9 cellular contexts compared by ENCODE assay signal in genomic region chr17:50128441-50129302, GRCh38. TPM values are rescaled to one million over a fixed set of nuclear protein-coding genes. Genes with fewer than 3 reads are reported as not detected.
DNase-seq lines count a peak whose midpoint lies in the region; ATAC-seq and TF ChIP-seq lines count a peak whose summit lies in the region.
"Had no signal": no experiment of that assay in that cellular context is flagged by ENCODE, and none has a peak within 500 bp of the region (broad histone marks: within the 10 kb centered on the region; RNA-seq: fewer than 3 reads in every experiment).

No MANE protein-coding gene starts in this region.

- H3K4me1 ChIP-seq in left ventricle myocardium inferior (peaks cover 50% of the 10 kb centered on the region), psoas muscle (peaks cover 22% of the 10 kb centered on the region), gastroesophageal sphincter (peaks cover 3 to 56% (median 29%) of the 10 kb centered on the region in 3 donors)

- peak; percentile 90 for DNase-seq in ELF-1 (ENCODE audit: low read depth, low spot score)
- DNase-seq in UCSD-AML1 (lab: John Stamatoyannopoulos, UW; ENCODE audit: unreplicated experiment): peak; percentile 61
- no peak for DNase-seq in left ventricle myocardium inferior
- DNase-seq in psoas muscle: peak in 1 of 2 donors; percentile 59
- no peak for DNase-seq in DMS114 treated with DMSO at 0.1 percent for 48 hours (lab: John Stamatoyannopoulos, UW; ENCODE audit: unreplicated experiment)

- ATAC-seq in psoas muscle (no peak), HG03280 (IDR thresholded peaks at IDR 0.05; ENCODE audit: unreplicated experiment) (no peak), gastroesophageal sphincter (no peak), GM21786 (IDR thresholded peaks at IDR 0.05; ENCODE audit: unreplicated experiment) (no peak)

- TF ChIP-seq POLR2A in gastroesophageal sphincter (IDR thresholded peaks at IDR 0.05): no peak

- H3K9me3 ChIP-seq in left ventricle myocardium inferior (replicated peaks) (no peaks in the 10 kb centered on the region), psoas muscle (no peaks in the 10 kb centered on the region), gastroesophageal sphincter (no peaks in the 10 kb centered on the region)

- H3K27ac ChIP-seq in left ventricle myocardium inferior (replicated peaks) (peak overlapping the region; percentile 16), psoas muscle (no peak overlapping the region), gastroesophageal sphincter (peak overlapping the region in 2 of 4 donors; percentile 38 to 56)

- intact Hi-C loops in left ventricle myocardium inferior (cut with micrococcal nuclease) (no loop called here), psoas muscle (cut with DNase I) (no loop called here)

- H3K27me3 ChIP-seq in left ventricle myocardium inferior (ENCODE audit: low read depth) (peaks cover 11% of the 10 kb centered on the region), psoas muscle (ENCODE audit: insufficient read depth in 3 of 3, low read length in 2 of 3) (no peaks in the 10 kb centered on the region), gastroesophageal sphincter (no peaks in the 10 kb centered on the region)

- TF ChIP-seq CTCF in left ventricle myocardium inferior (IDR thresholded peaks at IDR 0.05; ENCODE audit: borderline replicate concordance): no peak
- TF ChIP-seq CTCF in psoas muscle (IDR thresholded peaks at IDR 0.05): no peak
- TF ChIP-seq CTCF in gastroesophageal sphincter (IDR thresholded peaks at IDR 0.05): no peak

- H3K36me3 ChIP-seq in left ventricle myocardium inferior: no peaks in the 10 kb centered on the region
- H3K36me3 ChIP-seq in psoas muscle (ENCODE audit: insufficient read depth in 1 of 2, low read depth in 1 of 2): no peaks in the 10 kb centered on the region
- no peaks in the 10 kb centered on the region for H3K36me3 ChIP-seq in gastroesophageal sphincter

- 47 to 55% (median 50%) methylated on average over 24 to 28 of the region's 28 CpGs for WGBS in psoas muscle, 3 donors
- 29 to 31% methylated on average over 16 to 24 of the region's 28 CpGs for WGBS in gastroesophageal sphincter (ENCODE audit: low coverage in 1 of 2), 2 donors

- TF ChIP-seq EP300 in gastroesophageal sphincter (IDR thresholded peaks at IDR 0.05): no peak

- H3K4me3 ChIP-seq in left ventricle myocardium inferior (peak overlapping the region; percentile 66), psoas muscle (peak overlapping the region; percentile 69), gastroesophageal sphincter (peak overlapping the region in 1 of 2 donors; percentile 64)

RNA-seq across cellular contexts. Expression of gene SAMD14, which starts 1.3 kb away (rescaled TPM):
- total RNA-seq in left ventricle myocardium inferior: 1.6 TPM
- total RNA-seq in psoas muscle: 1 to 10 TPM in 3 of 4 donors, under 1 TPM in 1; 0.55 to 2.7 (median 1.3) TPM
- polyA plus RNA-seq in psoas muscle: 1 to 10 TPM in 1 of 3 donors, under 1 TPM in 2; 0.64 to 1.3 (median 0.98) TPM
- total RNA-seq in gastroesophageal sphincter: 1 to 10 TPM; 1.3 to 2.8 (median 2.3) TPM

RNA-seq across cellular contexts. Expression of gene PPP1R9B, which starts 21.8 kb away (rescaled TPM):
- total RNA-seq in left ventricle myocardium inferior: 33.0 TPM
- total RNA-seq in psoas muscle: 10 to 100 TPM; 15.1 to 26.5 (median 18.4) TPM
- 10 to 100 TPM in 2 of 3 donors, 1 to 10 TPM in 1; 7.0 to 11.3 (median 11.0) TPM for polyA plus RNA-seq in psoas muscle
- total RNA-seq in gastroesophageal sphincter: 10 to 100 TPM; 23.3 to 38.1 (median 30.8) TPM

RNA-seq across cellular contexts. Expression of gene PDK2, which starts 33.5 kb away (rescaled TPM):
- total RNA-seq in left ventricle myocardium inferior (206 TPM), psoas muscle (100 to 1,000 TPM in 2 of 4 donors, 10 to 100 TPM in 2; 79.3 to 213 (median 110) TPM), gastroesophageal sphincter (10 to 100 TPM; 31.6 to 70.6 (median 58.1) TPM)
- 10 to 100 TPM; 50.3 to 99.4 (median 55.2) TPM for polyA plus RNA-seq in psoas muscle

RNA-seq across cellular contexts. Expression of gene SGCA, which starts 37.1 kb away (rescaled TPM):
- total RNA-seq in left ventricle myocardium inferior (137 TPM), psoas muscle (100 to 1,000 TPM; 245 to 291 (median 266) TPM), gastroesophageal sphincter (100 to 1,000 TPM in 2 of 4 donors, 10 to 100 TPM in 2; 58.1 to 145 (median 93.4) TPM)
- 100 to 1,000 TPM; 120 to 254 (median 151) TPM for polyA plus RNA-seq in psoas muscle
- total RNA-seq: renal cortical epithelial cell had no signal

Comparison
In these comparisons a context has a peak if more than half of its experiments do, and no peak if none do; other contexts are left out.
1. DNase-seq: peak in ELF-1 (single experiment) and UCSD-AML1 (single experiment); none in left ventricle myocardium inferior (single experiment) and DMS114 treated with DMSO at 0.1 percent for 48 hours (single experiment).